Comparison of ENCODE assay signal across 9 cellular contexts in the genomic region with DNA sequence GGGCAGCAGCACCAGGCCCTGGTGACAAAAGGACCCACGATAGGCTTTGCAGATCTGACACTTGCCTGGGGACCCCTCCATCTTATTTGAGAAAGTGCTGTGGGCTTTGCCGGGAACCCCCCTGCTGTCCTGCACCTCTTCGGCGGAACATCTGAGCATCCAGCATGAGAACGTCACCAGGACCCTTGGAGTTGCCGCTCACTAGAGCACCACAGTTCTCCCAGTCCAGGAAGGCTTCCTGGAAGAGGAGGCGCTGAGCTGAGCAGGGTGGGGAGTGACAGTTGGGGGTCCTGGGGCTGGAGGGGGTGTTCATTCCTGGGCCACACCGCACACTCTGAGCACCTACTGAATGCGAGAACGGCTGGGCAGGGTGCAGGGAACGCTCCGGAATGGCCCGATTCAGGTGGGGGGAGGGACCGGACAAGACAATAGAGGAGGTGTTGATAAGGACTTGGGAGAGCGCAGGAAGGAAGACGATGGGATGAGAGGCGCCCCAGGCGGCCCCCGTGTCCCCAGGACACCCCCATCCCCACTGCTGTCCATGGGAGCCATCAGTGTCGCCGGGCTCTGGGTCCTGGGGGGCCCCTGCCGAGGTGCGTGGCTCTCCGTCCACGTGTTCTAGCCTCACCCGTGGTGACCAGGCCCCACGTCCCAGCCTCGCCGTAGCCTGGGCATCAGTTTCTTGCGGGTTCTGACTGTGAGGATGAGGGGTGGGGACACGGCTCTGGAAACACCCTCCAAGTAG. TPM values are rescaled to one million over a fixed set of nuclear protein-coding genes. Genes with fewer than 3 reads are reported as not detected.
"Had no signal": no experiment of that assay in that cellular context is flagged by ENCODE, and none has a peak within 500 bp of the region (broad histone marks: within the 10 kb centered on the region; RNA-seq: fewer than 3 reads in every experiment).

No MANE protein-coding gene starts in this region.

- H3K4me3 ChIP-seq: GM23248 had no signal

- FAIRE-seq: H54, HTR-8/SVneo had no signal

- H2AFZ ChIP-seq: GM23248 had no signal

- DNase-seq: GM23248, GOT3, H9, HCEC 1CT, HFFc6, KG1 had no signal

- H3K27ac ChIP-seq: GM23248 had no signal

- H3K9ac ChIP-seq: GM23248 had no signal

RNA-seq across cellular contexts. Expression of gene CACNA1H, which starts 24.8 kb away (rescaled TPM):
- polyA plus RNA-seq: GM23248, IgD-negative memory B cell had no signal

RNA-seq across cellular contexts. Expression of gene C1QTNF8, which starts 32.1 kb away (rescaled TPM):
- total RNA-seq: GM23248, H9, HFFc6 had no signal
- polyA plus RNA-seq: GM23248, IgD-negative memory B cell had no signal

RNA-seq across cellular contexts. Expression of gene SSTR5, which starts 55.6 kb away (rescaled TPM):
- total RNA-seq: GM23248, HFFc6 had no signal
- polyA plus RNA-seq: GM23248, IgD-negative memory B cell had no signal
